Comparison of ENCODE assay signal across 22 cellular contexts in genomic region chrX:139811942-139812629, GRCh38.
DNase-seq lines count a peak whose midpoint lies in the region; ATAC-seq and TF ChIP-seq lines count a peak whose summit lies in the region.
"Had no signal": no experiment of that assay in that cellular context is flagged by ENCODE, and none has a peak within 500 bp of the region (broad histone marks: within the 10 kb centered on the region; RNA-seq: fewer than 3 reads in every experiment).

No MANE protein-coding gene starts in this region.

- H3K27me3 Mint-ChIP-seq in memory B cell = no peaks in the 10 kb centered on the region
- H3K27me3 Mint-ChIP-seq in CD8-positive, alpha-beta memory T cell = peaks cover 0 to 2% of the 10 kb centered on the region in 2 donors

- no peak for TF ChIP-seq EP300 in sigmoid colon (IDR thresholded peaks at IDR 0.05)

- H3K4me1 Mint-ChIP-seq in memory B cell = peaks cover 7% of the 10 kb centered on the region
- peaks cover 11 to 20% (median 16%) of the 10 kb centered on the region in 3 donors for H3K4me1 Mint-ChIP-seq in CD8-positive, alpha-beta memory T cell

- TF ChIP-seq POLR2A in sigmoid colon (IDR thresholded peaks at IDR 0.05) (no peak), erythroblast (IDR thresholded peaks at IDR 0.05; ENCODE audit: low read length) (no peak)

- no peaks in the 10 kb centered on the region for H3K27me3 ChIP-seq in CD8-positive, alpha-beta memory T cell (ENCODE audit: insufficient read depth, low read length, poor library complexity, severe bottlenecking)
- no peaks in the 10 kb centered on the region for H3K27me3 ChIP-seq in sigmoid colon
- H3K27me3 ChIP-seq: body of pancreas had no signal

- no peak overlapping the region for H3K27ac ChIP-seq in CD8-positive, alpha-beta memory T cell (ENCODE audit: low read depth, low read length)
- H3K27ac ChIP-seq in sigmoid colon = no peak overlapping the region
- H3K27ac ChIP-seq: body of pancreas, SK-N-MC, skin epidermis had no signal

- CTCF ChIA-PET in CD8-positive, alpha-beta memory T cell (lab: Charles Lee) = no interaction called here

- H3K4me1 ChIP-seq in CD8-positive, alpha-beta memory T cell (ENCODE audit: insufficient read depth, low read length) = peaks cover 6% of the 10 kb centered on the region
- H3K4me1 ChIP-seq in sigmoid colon = no peaks in the 10 kb centered on the region
- H3K4me1 ChIP-seq: body of pancreas had no signal

- no peak overlapping the region for H3K4me3 Mint-ChIP-seq in memory B cell
- no peak overlapping the region for H3K4me3 Mint-ChIP-seq in CD8-positive, alpha-beta memory T cell
- H3K4me3 Mint-ChIP-seq: natural killer cell had no signal

- H3K9me3 Mint-ChIP-seq in memory B cell = no peaks in the 10 kb centered on the region
- H3K9me3 Mint-ChIP-seq in CD8-positive, alpha-beta memory T cell = peaks cover 0 to 3% (median 0%) of the 10 kb centered on the region in 5 donors
- H3K9me3 Mint-ChIP-seq: activated naive CD4-positive, alpha-beta T cell treated with anti-CD3 and anti-CD28 coated beads, Interleukin-2, amount 50 U/mL, for 72 hours had no signal

- no peak for DNase-seq in memory B cell (ENCODE audit: low spot score in 2 of 2)
- no peak for DNase-seq in CD8-positive, alpha-beta memory T cell
- no peak for DNase-seq in sigmoid colon
- DNase-seq in erythroblast (lab: John Stamatoyannopoulos, UW) = no peak
- DNase-seq: activated CD4-positive, alpha-beta T cell treated with anti-CD3 and anti-CD28 coated beads for 48 hours; AML-193; body of pancreas; cortex of kidney; glutamatergic neuron; mammary epithelial cell; natural killer cell; NCI-H2029 treated with DMSO at 0.1 percent for 48 hours; NCI-H69; posterior cingulate gyrus; stimulated activated CD4-positive, alpha-beta T cell treated with anti-CD3 and anti-CD28 coated beads, Interleukin-4, amount 100 ng/mL, for 4 hours had no signal

- POLR2A ChIA-PET in CD8-positive, alpha-beta memory T cell (lab: Charles Lee) = no interaction called here

- intact Hi-C loops in sigmoid colon (cut with DNase I) = no loop called here

- TF ChIP-seq CTCF in sigmoid colon (IDR thresholded peaks at IDR 0.05) = no peak

- 82 to 91% methylated on average over 6 of the region's 6 CpGs for WGBS in sigmoid colon, 2 donors

- no peaks in the 10 kb centered on the region for H3K36me3 ChIP-seq in CD8-positive, alpha-beta memory T cell (ENCODE audit: insufficient read depth, low read length)
- H3K36me3 ChIP-seq in sigmoid colon = no peaks in the 10 kb centered on the region

- H3K27ac Mint-ChIP-seq in memory B cell = peak overlapping the region; percentile 81
- peak overlapping the region in 2 of 8 donors; percentile 36 to 58 for H3K27ac Mint-ChIP-seq in CD8-positive, alpha-beta memory T cell
- H3K27ac Mint-ChIP-seq: activated naive CD4-positive, alpha-beta T cell treated with anti-CD3 and anti-CD28 coated beads, Interleukin-2, amount 50 U/mL, for 72 hours; natural killer cell had no signal

- peak; percentile 55 for ATAC-seq in GM18861 (IDR thresholded peaks at IDR 0.05; ENCODE audit: unreplicated experiment)
- peak; percentile 84 for ATAC-seq in GM21529 (IDR thresholded peaks at IDR 0.05; ENCODE audit: unreplicated experiment)
- ATAC-seq in HG03442 (IDR thresholded peaks at IDR 0.05; ENCODE audit: unreplicated experiment) = peak; percentile 77
- ATAC-seq in memory B cell (ENCODE audit: low read depth) = peak; percentile 70
- ATAC-seq: activated naive CD4-positive, alpha-beta T cell treated with anti-CD3 and anti-CD28 coated beads, Interleukin-2, amount 50 U/mL, for 72 hours; body of pancreas; HCT116; natural killer cell had no signal

- H3K9me3 ChIP-seq in CD8-positive, alpha-beta memory T cell (ENCODE audit: low read length) = no peaks in the 10 kb centered on the region
- no peaks in the 10 kb centered on the region for H3K9me3 ChIP-seq in sigmoid colon
- H3K9me3 ChIP-seq: body of pancreas had no signal

- H3K4me3 ChIP-seq in CD8-positive, alpha-beta memory T cell (ENCODE audit: low read length) = no peak overlapping the region
- H3K4me3 ChIP-seq in sigmoid colon = no peak overlapping the region
- H3K4me3 ChIP-seq: body of pancreas, SK-N-MC, skin epidermis had no signal

- H3K36me3 Mint-ChIP-seq in memory B cell = peaks cover 32% of the 10 kb centered on the region
- H3K36me3 Mint-ChIP-seq in CD8-positive, alpha-beta memory T cell = peaks cover 8 to 58% (median 12%) of the 10 kb centered on the region in 3 donors
- H3K36me3 Mint-ChIP-seq: natural killer cell had no signal
